In genomic region chrX:41066969-41067368, GRCh38 we compare ENCODE assay signal across 1 cellular context.
TF ChIP-seq lines count a peak whose summit lies in the region.

No MANE protein-coding gene starts in this region.

TF ChIP-seq in HepG2, 621 proteins besides CTCF, POLR2A, EP300 and RAD21 (continued from another document):
- TF ChIP-seq GMEB2 (CRISPR knock-in tag; IDR thresholded peaks at IDR 0.05; ENCODE audit: low read depth) (no peak), ZNF687 (CRISPR knock-in tag; IDR thresholded peaks at IDR 0.05) (no peak), ZNF33A (CRISPR knock-in tag; IDR thresholded peaks at IDR 0.05; ENCODE audit: borderline replicate concordance) (no peak), KMT2A (CRISPR knock-in tag; IDR thresholded peaks at IDR 0.05) (no peak), ZNF619 (CRISPR knock-in tag; IDR thresholded peaks at IDR 0.05) (no peak), JUNB (CRISPR knock-in tag; IDR thresholded peaks at IDR 0.05; ENCODE audit: borderline replicate concordance) (no peak), ZKSCAN1 (IDR thresholded peaks at IDR 0.05; ENCODE audit: low read length) (no peak), HMGA1 (CRISPR knock-in tag; conservative IDR thresholded peaks at IDR 0.05) (no peak), ZNF776 (CRISPR knock-in tag; IDR thresholded peaks at IDR 0.05) (no peak), ZNF331 (CRISPR knock-in tag; IDR thresholded peaks at IDR 0.05) (no peak), TERF1 (CRISPR knock-in tag; IDR thresholded peaks at IDR 0.05) (no peak)
- TF ChIP-seq, protein P1, sequence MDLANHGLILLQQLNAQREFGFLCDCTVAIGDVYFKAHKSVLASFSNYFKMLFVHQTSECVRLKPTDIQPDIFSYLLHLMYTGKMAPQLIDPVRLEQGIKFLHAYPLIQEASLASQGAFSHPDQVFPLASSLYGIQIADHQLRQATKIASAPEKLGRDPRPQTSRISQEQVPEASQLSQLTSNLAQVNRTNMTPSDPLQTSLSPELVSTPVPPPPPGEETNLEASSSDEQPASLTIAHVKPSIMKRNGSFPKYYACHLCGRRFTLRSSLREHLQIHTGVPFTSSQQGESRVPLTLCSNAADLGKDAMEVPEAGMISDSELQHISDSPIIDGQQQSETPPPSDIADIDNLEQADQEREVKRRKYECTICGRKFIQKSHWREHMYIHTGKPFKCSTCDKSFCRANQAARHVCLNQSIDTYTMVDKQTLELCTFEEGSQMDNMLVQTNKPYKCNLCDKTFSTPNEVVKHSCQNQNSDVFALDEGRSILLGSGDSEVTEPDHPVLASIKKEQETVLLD (CRISPR knock-in tag; IDR thresholded peaks at IDR 0.05; ENCODE audit: low read depth), result no peak
- TF ChIP-seq, protein P2, sequence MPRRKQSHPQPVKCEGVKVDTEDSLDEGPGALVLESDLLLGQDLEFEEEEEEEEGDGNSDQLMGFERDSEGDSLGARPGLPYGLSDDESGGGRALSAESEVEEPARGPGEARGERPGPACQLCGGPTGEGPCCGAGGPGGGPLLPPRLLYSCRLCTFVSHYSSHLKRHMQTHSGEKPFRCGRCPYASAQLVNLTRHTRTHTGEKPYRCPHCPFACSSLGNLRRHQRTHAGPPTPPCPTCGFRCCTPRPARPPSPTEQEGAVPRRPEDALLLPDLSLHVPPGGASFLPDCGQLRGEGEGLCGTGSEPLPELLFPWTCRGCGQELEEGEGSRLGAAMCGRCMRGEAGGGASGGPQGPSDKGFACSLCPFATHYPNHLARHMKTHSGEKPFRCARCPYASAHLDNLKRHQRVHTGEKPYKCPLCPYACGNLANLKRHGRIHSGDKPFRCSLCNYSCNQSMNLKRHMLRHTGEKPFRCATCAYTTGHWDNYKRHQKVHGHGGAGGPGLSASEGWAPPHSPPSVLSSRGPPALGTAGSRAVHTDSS (CRISPR knock-in tag; conservative IDR thresholded peaks at IDR 0.05), result no peak
- TF ChIP-seq, protein P3, sequence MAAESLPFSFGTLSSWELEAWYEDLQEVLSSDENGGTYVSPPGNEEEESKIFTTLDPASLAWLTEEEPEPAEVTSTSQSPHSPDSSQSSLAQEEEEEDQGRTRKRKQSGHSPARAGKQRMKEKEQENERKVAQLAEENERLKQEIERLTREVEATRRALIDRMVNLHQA (CRISPR knock-in tag; IDR thresholded peaks at IDR 0.05), result no peak
